Comparison of ENCODE assay signal across 8 cellular contexts in the genomic region with DNA sequence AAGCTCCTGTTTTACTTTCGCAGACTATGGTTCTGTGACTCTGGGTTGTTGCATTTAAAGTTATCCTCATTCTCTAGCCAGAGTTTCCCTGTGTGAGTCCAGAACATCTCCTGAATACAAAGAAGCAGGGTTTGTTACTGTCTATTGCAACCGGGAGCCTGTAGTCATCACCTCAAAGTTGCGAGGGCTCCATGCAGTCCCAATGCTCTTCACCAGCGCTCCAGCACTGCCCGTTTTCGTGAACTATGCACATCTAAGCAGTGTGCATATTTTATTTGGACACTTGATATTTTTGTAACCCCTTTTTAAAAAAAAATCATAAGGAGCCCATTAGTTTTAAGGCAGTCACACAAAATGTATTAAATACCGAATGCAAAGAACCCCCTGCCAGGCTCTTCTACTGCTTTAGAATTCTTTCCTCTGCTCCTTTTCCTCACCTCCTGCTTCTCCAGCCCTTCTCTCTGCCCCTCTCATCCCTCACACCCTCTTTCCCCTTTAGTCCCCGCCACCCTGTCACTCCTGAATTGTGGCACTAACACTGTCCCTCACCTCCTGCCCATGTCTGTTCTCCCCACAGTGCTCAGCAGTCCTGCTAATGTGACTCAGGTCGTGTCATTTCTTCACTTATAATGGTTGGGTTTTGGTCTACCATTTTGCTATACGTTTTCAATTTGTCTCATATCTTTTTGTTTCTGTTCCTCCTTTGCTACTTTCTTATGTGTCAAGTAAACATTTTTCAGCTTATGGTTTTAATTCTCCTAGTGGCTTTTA. TPM values are rescaled to one million over a fixed set of nuclear protein-coding genes. Genes with fewer than 3 reads are reported as not detected.
DNase-seq lines count a peak whose midpoint lies in the region; ATAC-seq and TF ChIP-seq lines count a peak whose summit lies in the region.

No MANE protein-coding gene starts in this region.

- intact Hi-C loops in left ventricle myocardium superior (cut with micrococcal nuclease) (loop anchor here (10.0 kb wide), 1 partner anchor 92 kb away; no protein-coding TSS in a partner anchor), Right ventricle myocardium inferior (cut with DNase I) (loop anchor here (2.0 kb wide), 2 partner anchors 74 to 86 kb away; no protein-coding TSS in a partner anchor), mucosa of descending colon (cut with DNase I, micrococcal nuclease) (loop anchor here in 1 of 2 donors (10.0 kb wide), 1 partner anchor 82 kb away; the partner anchor contains the start of gene HLA-B)

- no peaks in the 10 kb centered on the region for H3K9me3 ChIP-seq in mucosa of descending colon

- ATAC-seq in left ventricle myocardium superior = no peak
- ATAC-seq in Right ventricle myocardium inferior = no peak
- no peak for ATAC-seq in activated naive CD8-positive, alpha-beta T cell treated with anti-CD3 and anti-CD28 coated beads, Interleukin-2, amount 10 ng/mL, durations not matched to agents 7 days and 5 days (ENCODE audit: low read depth)
- no peak for ATAC-seq in mucosa of descending colon
- no peak for ATAC-seq in esophagus mucosa

- H3K4me3 Mint-ChIP-seq in activated naive CD8-positive, alpha-beta T cell treated with anti-CD3 and anti-CD28 coated beads, Interleukin-2, amount 10 ng/mL, durations not matched to agents 7 days and 5 days = peak overlapping the region; percentile 97

- no peak for TF ChIP-seq CTCF in mucosa of descending colon (IDR thresholded peaks at IDR 0.05)

- H3K36me3 ChIP-seq in mucosa of descending colon (ENCODE audit: low read depth) = no peaks in the 10 kb centered on the region
- peaks cover 9% of the 10 kb centered on the region for H3K36me3 ChIP-seq in urinary bladder (ENCODE audit: insufficient read depth)

- POLR2A ChIA-PET in activated naive CD8-positive, alpha-beta T cell treated with anti-CD3 and anti-CD28 coated beads, Interleukin-2, amount 10 ng/mL, durations not matched to agents 7 days and 5 days (lab: Charles Lee) = interaction anchor here (0.8 to 1.5 kb wide), 8 partner anchors 9 to 94 kb away, joined by 3 to 14 read pairs (median 3); no protein-coding TSS in a partner anchor

- peak; percentile 30 for DNase-seq in left ventricle myocardium superior
- DNase-seq in Right ventricle myocardium inferior (ENCODE audit: missing footprints) = no peak
- no peak for DNase-seq in activated naive CD8-positive, alpha-beta T cell treated with anti-CD3 and anti-CD28 coated beads, Interleukin-2, amount 10 ng/mL, durations not matched to agents 7 days and 5 days
- peak in 2 of 3 donors; percentile 33 to 49 for DNase-seq in mucosa of descending colon
- DNase-seq in SW480 (ENCODE audit: low spot score) = no peak
- DNase-seq in NCI-H748 (lab: John Stamatoyannopoulos, UW; ENCODE audit: unreplicated experiment) = no peak

- H3K4me3 ChIP-seq in mucosa of descending colon (no peak overlapping the region), urinary bladder (ENCODE audit: low read depth, low read length) (peak overlapping the region; percentile 80)

- H3K27ac ChIP-seq in urinary bladder (ENCODE audit: low read depth) = peak overlapping the region; percentile 95

- peaks cover 24% of the 10 kb centered on the region for H3K4me1 ChIP-seq in mucosa of descending colon (ENCODE audit: low read depth)
- no peaks in the 10 kb centered on the region for H3K4me1 ChIP-seq in urinary bladder (ENCODE audit: insufficient read depth)

- peaks cover 23% of the 10 kb centered on the region for H3K4me1 Mint-ChIP-seq in activated naive CD8-positive, alpha-beta T cell treated with anti-CD3 and anti-CD28 coated beads, Interleukin-2, amount 10 ng/mL, durations not matched to agents 7 days and 5 days

- H3K9me3 Mint-ChIP-seq in activated naive CD8-positive, alpha-beta T cell treated with anti-CD3 and anti-CD28 coated beads, Interleukin-2, amount 10 ng/mL, durations not matched to agents 7 days and 5 days = peaks cover 3% of the 10 kb centered on the region

- H3K36me3 Mint-ChIP-seq in activated naive CD8-positive, alpha-beta T cell treated with anti-CD3 and anti-CD28 coated beads, Interleukin-2, amount 10 ng/mL, durations not matched to agents 7 days and 5 days = peaks cover 30% of the 10 kb centered on the region

- H3K27me3 Mint-ChIP-seq in activated naive CD8-positive, alpha-beta T cell treated with anti-CD3 and anti-CD28 coated beads, Interleukin-2, amount 10 ng/mL, durations not matched to agents 7 days and 5 days = peaks cover 7% of the 10 kb centered on the region

- WGBS in urinary bladder = 53% methylated on average over 10 of the region's 10 CpGs

- peak overlapping the region; percentile 100 for H3K27ac Mint-ChIP-seq in activated naive CD8-positive, alpha-beta T cell treated with anti-CD3 and anti-CD28 coated beads, Interleukin-2, amount 10 ng/mL, durations not matched to agents 7 days and 5 days

RNA-seq across cellular contexts. Expression of gene HLA-C, which starts 1.1 kb away (rescaled TPM):
- total RNA-seq in left ventricle myocardium superior = 167 TPM
- total RNA-seq in Right ventricle myocardium inferior = 185 TPM
- 1,000 to 10,000 TPM; 1,328 to 1,360 TPM for total RNA-seq in activated naive CD8-positive, alpha-beta T cell treated with anti-CD3 and anti-CD28 coated beads, Interleukin-2, amount 10 ng/mL, durations not matched to agents 7 days and 5 days
- total RNA-seq in mucosa of descending colon = 1,000 to 10,000 TPM in 2 of 3 donors, 100 to 1,000 TPM in 1; 965 to 2,616 (median 1,478) TPM
- 108 TPM for total RNA-seq in urinary bladder
- 351 TPM for polyA plus RNA-seq in urinary bladder
- total RNA-seq in esophagus mucosa = 202 TPM

Comparison
In these comparisons a context has a peak if more than half of its experiments do, and no peak if none do; other contexts are left out.
1. DNase-seq: peak in left ventricle myocardium superior (single experiment) and mucosa of descending colon (2 of 3); none in Right ventricle myocardium inferior (single experiment), activated naive CD8-positive, alpha-beta T cell treated with anti-CD3 and anti-CD28 coated beads, Interleukin-2, amount 10 ng/mL, durations not matched to agents 7 days and 5 days (single experiment), SW480 (single experiment) and NCI-H748 (single experiment).